In the genomic region with DNA sequence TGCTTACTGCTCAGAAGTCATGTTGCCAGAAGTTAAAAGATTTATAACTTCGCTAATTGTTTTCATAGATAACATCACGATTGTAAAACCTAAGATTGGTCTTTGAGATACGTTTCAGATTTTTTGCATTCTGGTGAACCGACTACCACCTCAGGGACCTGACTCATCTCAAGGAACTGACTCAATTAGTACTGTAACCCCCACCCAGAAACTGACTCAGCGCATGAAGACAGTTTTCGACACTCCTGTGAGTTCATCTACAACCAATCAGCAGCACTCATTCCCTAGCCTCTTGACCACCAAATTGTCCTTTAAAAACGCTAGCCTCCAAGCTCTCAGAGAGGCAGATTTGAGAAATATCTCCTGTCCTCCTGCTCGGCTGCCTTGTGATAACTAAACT, we compare ENCODE assay signal across 14 cellular contexts.
DNase-seq lines count a peak whose midpoint lies in the region; ATAC-seq and TF ChIP-seq lines count a peak whose summit lies in the region.
"Had no signal": no experiment of that assay in that cellular context is flagged by ENCODE, and none has a peak within 500 bp of the region (broad histone marks: within the 10 kb centered on the region; RNA-seq: fewer than 3 reads in every experiment).

No MANE protein-coding gene starts in this region.

- intact Hi-C loops in activated T-helper 2 cell treated with anti-CD3 and anti-CD28 coated beads, Interferon-gamma antibody, Interleukin-2, Interleukin-4, amounts not matched to agents 10 μg/mL and 5 μg/mL and 100 μg/mL, durations not matched to agents 14 hours and 24 hours and 36 hours (cut with micrococcal nuclease) = no loop called here

- no peak for TF ChIP-seq CTCF in progenitor cell of endocrine pancreas (IDR thresholded peaks at IDR 0.05; ENCODE audit: unreplicated experiment)

- H3K9me3 Mint-ChIP-seq in activated T-helper 2 cell treated with anti-CD3 and anti-CD28 coated beads, Interferon-gamma antibody, Interleukin-2, Interleukin-4, amounts not matched to agents 10 μg/mL and 5 μg/mL and 100 μg/mL, durations not matched to agents 14 hours and 24 hours and 36 hours = peaks cover 23% of the 10 kb centered on the region
- peaks cover 25% of the 10 kb centered on the region for H3K9me3 Mint-ChIP-seq in progenitor cell of endocrine pancreas (ENCODE audit: low read depth)

- H3K36me3 Mint-ChIP-seq in activated T-helper 2 cell treated with anti-CD3 and anti-CD28 coated beads, Interferon-gamma antibody, Interleukin-2, Interleukin-4, amounts not matched to agents 10 μg/mL and 5 μg/mL and 100 μg/mL, durations not matched to agents 14 hours and 24 hours and 36 hours (ENCODE audit: low read depth) = peaks cover 30% of the 10 kb centered on the region
- peaks cover 29% of the 10 kb centered on the region for H3K36me3 Mint-ChIP-seq in progenitor cell of endocrine pancreas (ENCODE audit: insufficient read depth)

- H3K27ac Mint-ChIP-seq in activated T-helper 2 cell treated with anti-CD3 and anti-CD28 coated beads, Interferon-gamma antibody, Interleukin-2, Interleukin-4, amounts not matched to agents 10 μg/mL and 5 μg/mL and 100 μg/mL, durations not matched to agents 14 hours and 24 hours and 36 hours = peak overlapping the region; percentile 66
- H3K27ac Mint-ChIP-seq in progenitor cell of endocrine pancreas = peak overlapping the region; percentile 35

- H3K4me3 Mint-ChIP-seq in activated T-helper 2 cell treated with anti-CD3 and anti-CD28 coated beads, Interferon-gamma antibody, Interleukin-2, Interleukin-4, amounts not matched to agents 10 μg/mL and 5 μg/mL and 100 μg/mL, durations not matched to agents 14 hours and 24 hours and 36 hours (ENCODE audit: low read depth) = no peak overlapping the region
- H3K4me3 Mint-ChIP-seq in progenitor cell of endocrine pancreas (ENCODE audit: low read depth) = no peak overlapping the region

- no peak for DNase-seq in activated CD4-positive, CD25-positive, alpha-beta regulatory T cell treated with anti-CD3 and anti-CD28 coated beads, Interleukin-2, amount 50 U/mL, for 72 hours
- DNase-seq in M059J (ENCODE audit: low read depth) (peak; percentile 97), progenitor cell of endocrine pancreas (ENCODE audit: low spot score, unreplicated experiment) (no peak), cortex of kidney (lab: John Stamatoyannopoulos, UW) (no peak), HuH-7.5 (ENCODE audit: low spot score) (no peak), SKM-1 (lab: John Stamatoyannopoulos, UW; ENCODE audit: unreplicated experiment) (no peak)
- no peak for DNase-seq in activated T-helper 2 cell treated with anti-CD3 and anti-CD28 coated beads, Interferon-gamma antibody, Interleukin-2, Interleukin-4, amounts not matched to agents 10 μg/mL and 5 μg/mL and 100 μg/mL, durations not matched to agents 14 hours and 24 hours and 36 hours (ENCODE audit: low spot score)
- DNase-seq: effector CD8-positive, alpha-beta T cell; MM.1S; NCI-H1930; NCI-H446 treated with DMSO at 0.1 percent for 48 hours; T-helper 9 cell; upper lobe of left lung had no signal

- peaks cover 28% of the 10 kb centered on the region for H3K4me1 Mint-ChIP-seq in activated T-helper 2 cell treated with anti-CD3 and anti-CD28 coated beads, Interferon-gamma antibody, Interleukin-2, Interleukin-4, amounts not matched to agents 10 μg/mL and 5 μg/mL and 100 μg/mL, durations not matched to agents 14 hours and 24 hours and 36 hours (ENCODE audit: low read depth)
- peaks cover 9% of the 10 kb centered on the region for H3K4me1 Mint-ChIP-seq in progenitor cell of endocrine pancreas (ENCODE audit: low read depth)

- ATAC-seq in activated CD4-positive, CD25-positive, alpha-beta regulatory T cell treated with anti-CD3 and anti-CD28 coated beads, Interleukin-2, amount 50 U/mL, for 24 hours = peak; percentile 82 to 85

- H3K27me3 Mint-ChIP-seq in activated T-helper 2 cell treated with anti-CD3 and anti-CD28 coated beads, Interferon-gamma antibody, Interleukin-2, Interleukin-4, amounts not matched to agents 10 μg/mL and 5 μg/mL and 100 μg/mL, durations not matched to agents 14 hours and 24 hours and 36 hours (ENCODE audit: low read depth) = no peaks in the 10 kb centered on the region
- no peaks in the 10 kb centered on the region for H3K27me3 Mint-ChIP-seq in progenitor cell of endocrine pancreas
